1 cellular context compared by ENCODE assay signal in the genomic region with DNA sequence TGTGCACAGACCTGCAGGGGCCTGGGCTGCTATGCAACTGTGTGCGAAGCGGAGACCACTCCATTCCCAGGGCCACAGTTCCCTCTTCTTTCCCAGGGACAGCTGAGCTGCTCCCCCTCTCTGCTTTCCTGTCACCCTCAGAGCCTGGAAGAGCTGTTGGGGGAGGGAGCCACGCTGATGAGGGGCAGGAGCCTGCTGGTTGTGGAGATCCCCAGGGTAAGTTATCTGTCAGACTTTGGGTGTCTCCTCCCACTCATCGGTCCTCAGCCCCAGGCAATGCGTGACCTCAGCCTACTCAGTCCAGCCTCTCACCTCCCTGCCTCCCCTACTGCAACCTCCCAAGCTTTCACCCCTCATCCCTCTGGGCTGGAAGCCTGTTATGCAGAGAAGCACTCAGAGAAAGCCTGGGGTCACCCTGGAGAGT.
A peak's percentile ranks its signal among the peaks of the same experiment; 100 is the strongest.
TF ChIP-seq lines count a peak whose summit lies in the region.

No MANE protein-coding gene starts in this region.

TF ChIP-seq in K562, 482 proteins besides CTCF, POLR2A, EP300 and RAD21 (continued from another document and continues in another):
- TF ChIP-seq, protein P1, sequence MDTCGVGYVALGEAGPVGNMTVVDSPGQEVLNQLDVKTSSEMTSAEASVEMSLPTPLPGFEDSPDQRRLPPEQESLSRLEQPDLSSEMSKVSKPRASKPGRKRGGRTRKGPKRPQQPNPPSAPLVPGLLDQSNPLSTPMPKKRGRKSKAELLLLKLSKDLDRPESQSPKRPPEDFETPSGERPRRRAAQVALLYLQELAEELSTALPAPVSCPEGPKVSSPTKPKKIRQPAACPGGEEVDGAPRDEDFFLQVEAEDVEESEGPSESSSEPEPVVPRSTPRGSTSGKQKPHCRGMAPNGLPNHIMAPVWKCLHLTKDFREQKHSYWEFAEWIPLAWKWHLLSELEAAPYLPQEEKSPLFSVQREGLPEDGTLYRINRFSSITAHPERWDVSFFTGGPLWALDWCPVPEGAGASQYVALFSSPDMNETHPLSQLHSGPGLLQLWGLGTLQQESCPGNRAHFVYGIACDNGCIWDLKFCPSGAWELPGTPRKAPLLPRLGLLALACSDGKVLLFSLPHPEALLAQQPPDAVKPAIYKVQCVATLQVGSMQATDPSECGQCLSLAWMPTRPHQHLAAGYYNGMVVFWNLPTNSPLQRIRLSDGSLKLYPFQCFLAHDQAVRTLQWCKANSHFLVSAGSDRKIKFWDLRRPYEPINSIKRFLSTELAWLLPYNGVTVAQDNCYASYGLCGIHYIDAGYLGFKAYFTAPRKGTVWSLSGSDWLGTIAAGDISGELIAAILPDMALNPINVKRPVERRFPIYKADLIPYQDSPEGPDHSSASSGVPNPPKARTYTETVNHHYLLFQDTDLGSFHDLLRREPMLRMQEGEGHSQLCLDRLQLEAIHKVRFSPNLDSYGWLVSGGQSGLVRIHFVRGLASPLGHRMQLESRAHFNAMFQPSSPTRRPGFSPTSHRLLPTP (IDR thresholded peaks at IDR 0.05; ENCODE audit: borderline replicate concordance, extremely low read depth, insufficient read length), result no peak
- TF ChIP-seq ZNF445 (CRISPR knock-in tag; IDR thresholded peaks at IDR 0.05; ENCODE audit: low read depth) (no peak), CHD4 (IDR thresholded peaks at IDR 0.05; ENCODE audit: insufficient read depth, insufficient replicate concordance, low read depth, low read length, poor library complexity, severe bottlenecking) (no peak), ZNF165 (CRISPR knock-in tag; IDR thresholded peaks at IDR 0.05; ENCODE audit: borderline replicate concordance) (no peak), MAFG (tag; conservative IDR thresholded peaks at IDR 0.05) (no peak), COPS2 (conservative IDR thresholded peaks at IDR 0.05) (no peak), ZNF431 (CRISPR knock-in tag; IDR thresholded peaks at IDR 0.05) (no peak), TEAD4 (IDR thresholded peaks at IDR 0.05; ENCODE audit: low read length) (peak; percentile 61; the same call in 1 of the 2 replicates), TEAD4 (CRISPR knock-in tag; IDR thresholded peaks at IDR 0.05; ENCODE audit: borderline replicate concordance) (no peak), HCFC1 (IDR thresholded peaks at IDR 0.05; ENCODE audit: low read depth, low read length) (no peak), ZBTB17 (CRISPR knock-in tag; IDR thresholded peaks at IDR 0.05) (no peak), CHD2 (IDR thresholded peaks at IDR 0.05; ENCODE audit: low read depth, low read length) (no peak; the same call in 1 of the 2 replicates), POLR3A (IDR thresholded peaks at IDR 0.05; ENCODE audit: borderline replicate concordance, extremely low read depth, insufficient read depth, insufficient read length) (no peak), ZBED1 (IDR thresholded peaks at IDR 0.05) (no peak), PRPF4 (IDR thresholded peaks at IDR 0.05; ENCODE audit: insufficient read depth, low read depth, low read length, poor library complexity, severe bottlenecking) (no peak), NFE2L1 (tag; IDR thresholded peaks at IDR 0.05; ENCODE audit: borderline replicate concordance, low read depth) (no peak), PURB (CRISPR knock-in tag; IDR thresholded peaks at IDR 0.05; ENCODE audit: low read depth) (no peak), GATAD2A (IDR thresholded peaks at IDR 0.05) (0 out of 2 replicates have a peak, but pooled peaks have one; percentile 42), NELFE (IDR thresholded peaks at IDR 0.05; ENCODE audit: insufficient read depth, insufficient read length) (no peak), TARDBP (IDR thresholded peaks at IDR 0.05) (no peak), JUND (IDR thresholded peaks at IDR 0.05; ENCODE audit: borderline replicate concordance, low read depth, low read length) (peak; percentile 86), JUND (tag; IDR thresholded peaks at IDR 0.05; ENCODE audit: borderline replicate concordance, low read depth, low read length) (peak; percentile 86; the same call in 1 of the 3 replicates), TAF15 (IDR thresholded peaks at IDR 0.05; ENCODE audit: low read depth, low read length) (no peak), ZNF584 (CRISPR knock-in tag; IDR thresholded peaks at IDR 0.05; ENCODE audit: low read depth) (no peak), SPI1 (IDR thresholded peaks at IDR 0.05; ENCODE audit: borderline replicate concordance, low read depth, low read length) (no peak)
- TF ChIP-seq, protein P2, sequence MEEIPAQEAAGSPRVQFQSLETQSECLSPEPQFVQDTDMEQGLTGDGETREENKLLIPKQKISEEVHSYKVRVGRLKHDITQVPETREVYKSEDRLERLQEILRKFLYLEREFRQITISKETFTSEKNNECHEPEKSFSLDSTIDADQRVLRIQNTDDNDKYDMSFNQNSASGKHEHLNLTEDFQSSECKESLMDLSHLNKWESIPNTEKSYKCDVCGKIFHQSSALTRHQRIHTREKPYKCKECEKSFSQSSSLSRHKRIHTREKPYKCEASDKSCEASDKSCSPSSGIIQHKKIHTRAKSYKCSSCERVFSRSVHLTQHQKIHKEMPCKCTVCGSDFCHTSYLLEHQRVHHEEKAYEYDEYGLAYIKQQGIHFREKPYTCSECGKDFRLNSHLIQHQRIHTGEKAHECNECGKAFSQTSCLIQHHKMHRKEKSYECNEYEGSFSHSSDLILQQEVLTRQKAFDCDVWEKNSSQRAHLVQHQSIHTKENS (CRISPR knock-in tag; IDR thresholded peaks at IDR 0.05), result no peak
- TF ChIP-seq, protein P3, sequence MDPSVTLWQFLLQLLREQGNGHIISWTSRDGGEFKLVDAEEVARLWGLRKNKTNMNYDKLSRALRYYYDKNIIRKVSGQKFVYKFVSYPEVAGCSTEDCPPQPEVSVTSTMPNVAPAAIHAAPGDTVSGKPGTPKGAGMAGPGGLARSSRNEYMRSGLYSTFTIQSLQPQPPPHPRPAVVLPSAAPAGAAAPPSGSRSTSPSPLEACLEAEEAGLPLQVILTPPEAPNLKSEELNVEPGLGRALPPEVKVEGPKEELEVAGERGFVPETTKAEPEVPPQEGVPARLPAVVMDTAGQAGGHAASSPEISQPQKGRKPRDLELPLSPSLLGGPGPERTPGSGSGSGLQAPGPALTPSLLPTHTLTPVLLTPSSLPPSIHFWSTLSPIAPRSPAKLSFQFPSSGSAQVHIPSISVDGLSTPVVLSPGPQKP (CRISPR knock-in tag; IDR thresholded peaks at IDR 0.05), result no peak
- TF ChIP-seq, protein P4, sequence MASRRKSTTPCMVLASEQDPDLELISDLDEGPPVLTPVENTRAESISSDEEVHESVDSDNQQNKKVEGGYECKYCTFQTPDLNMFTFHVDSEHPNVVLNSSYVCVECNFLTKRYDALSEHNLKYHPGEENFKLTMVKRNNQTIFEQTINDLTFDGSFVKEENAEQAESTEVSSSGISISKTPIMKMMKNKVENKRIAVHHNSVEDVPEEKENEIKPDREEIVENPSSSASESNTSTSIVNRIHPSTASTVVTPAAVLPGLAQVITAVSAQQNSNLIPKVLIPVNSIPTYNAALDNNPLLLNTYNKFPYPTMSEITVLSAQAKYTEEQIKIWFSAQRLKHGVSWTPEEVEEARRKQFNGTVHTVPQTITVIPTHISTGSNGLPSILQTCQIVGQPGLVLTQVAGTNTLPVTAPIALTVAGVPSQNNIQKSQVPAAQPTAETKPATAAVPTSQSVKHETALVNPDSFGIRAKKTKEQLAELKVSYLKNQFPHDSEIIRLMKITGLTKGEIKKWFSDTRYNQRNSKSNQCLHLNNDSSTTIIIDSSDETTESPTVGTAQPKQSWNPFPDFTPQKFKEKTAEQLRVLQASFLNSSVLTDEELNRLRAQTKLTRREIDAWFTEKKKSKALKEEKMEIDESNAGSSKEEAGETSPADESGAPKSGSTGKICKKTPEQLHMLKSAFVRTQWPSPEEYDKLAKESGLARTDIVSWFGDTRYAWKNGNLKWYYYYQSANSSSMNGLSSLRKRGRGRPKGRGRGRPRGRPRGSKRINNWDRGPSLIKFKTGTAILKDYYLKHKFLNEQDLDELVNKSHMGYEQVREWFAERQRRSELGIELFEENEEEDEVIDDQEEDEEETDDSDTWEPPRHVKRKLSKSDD (conservative IDR thresholded peaks at IDR 0.05; ENCODE audit: low read length), result no peak
- TF ChIP-seq, protein P5, sequence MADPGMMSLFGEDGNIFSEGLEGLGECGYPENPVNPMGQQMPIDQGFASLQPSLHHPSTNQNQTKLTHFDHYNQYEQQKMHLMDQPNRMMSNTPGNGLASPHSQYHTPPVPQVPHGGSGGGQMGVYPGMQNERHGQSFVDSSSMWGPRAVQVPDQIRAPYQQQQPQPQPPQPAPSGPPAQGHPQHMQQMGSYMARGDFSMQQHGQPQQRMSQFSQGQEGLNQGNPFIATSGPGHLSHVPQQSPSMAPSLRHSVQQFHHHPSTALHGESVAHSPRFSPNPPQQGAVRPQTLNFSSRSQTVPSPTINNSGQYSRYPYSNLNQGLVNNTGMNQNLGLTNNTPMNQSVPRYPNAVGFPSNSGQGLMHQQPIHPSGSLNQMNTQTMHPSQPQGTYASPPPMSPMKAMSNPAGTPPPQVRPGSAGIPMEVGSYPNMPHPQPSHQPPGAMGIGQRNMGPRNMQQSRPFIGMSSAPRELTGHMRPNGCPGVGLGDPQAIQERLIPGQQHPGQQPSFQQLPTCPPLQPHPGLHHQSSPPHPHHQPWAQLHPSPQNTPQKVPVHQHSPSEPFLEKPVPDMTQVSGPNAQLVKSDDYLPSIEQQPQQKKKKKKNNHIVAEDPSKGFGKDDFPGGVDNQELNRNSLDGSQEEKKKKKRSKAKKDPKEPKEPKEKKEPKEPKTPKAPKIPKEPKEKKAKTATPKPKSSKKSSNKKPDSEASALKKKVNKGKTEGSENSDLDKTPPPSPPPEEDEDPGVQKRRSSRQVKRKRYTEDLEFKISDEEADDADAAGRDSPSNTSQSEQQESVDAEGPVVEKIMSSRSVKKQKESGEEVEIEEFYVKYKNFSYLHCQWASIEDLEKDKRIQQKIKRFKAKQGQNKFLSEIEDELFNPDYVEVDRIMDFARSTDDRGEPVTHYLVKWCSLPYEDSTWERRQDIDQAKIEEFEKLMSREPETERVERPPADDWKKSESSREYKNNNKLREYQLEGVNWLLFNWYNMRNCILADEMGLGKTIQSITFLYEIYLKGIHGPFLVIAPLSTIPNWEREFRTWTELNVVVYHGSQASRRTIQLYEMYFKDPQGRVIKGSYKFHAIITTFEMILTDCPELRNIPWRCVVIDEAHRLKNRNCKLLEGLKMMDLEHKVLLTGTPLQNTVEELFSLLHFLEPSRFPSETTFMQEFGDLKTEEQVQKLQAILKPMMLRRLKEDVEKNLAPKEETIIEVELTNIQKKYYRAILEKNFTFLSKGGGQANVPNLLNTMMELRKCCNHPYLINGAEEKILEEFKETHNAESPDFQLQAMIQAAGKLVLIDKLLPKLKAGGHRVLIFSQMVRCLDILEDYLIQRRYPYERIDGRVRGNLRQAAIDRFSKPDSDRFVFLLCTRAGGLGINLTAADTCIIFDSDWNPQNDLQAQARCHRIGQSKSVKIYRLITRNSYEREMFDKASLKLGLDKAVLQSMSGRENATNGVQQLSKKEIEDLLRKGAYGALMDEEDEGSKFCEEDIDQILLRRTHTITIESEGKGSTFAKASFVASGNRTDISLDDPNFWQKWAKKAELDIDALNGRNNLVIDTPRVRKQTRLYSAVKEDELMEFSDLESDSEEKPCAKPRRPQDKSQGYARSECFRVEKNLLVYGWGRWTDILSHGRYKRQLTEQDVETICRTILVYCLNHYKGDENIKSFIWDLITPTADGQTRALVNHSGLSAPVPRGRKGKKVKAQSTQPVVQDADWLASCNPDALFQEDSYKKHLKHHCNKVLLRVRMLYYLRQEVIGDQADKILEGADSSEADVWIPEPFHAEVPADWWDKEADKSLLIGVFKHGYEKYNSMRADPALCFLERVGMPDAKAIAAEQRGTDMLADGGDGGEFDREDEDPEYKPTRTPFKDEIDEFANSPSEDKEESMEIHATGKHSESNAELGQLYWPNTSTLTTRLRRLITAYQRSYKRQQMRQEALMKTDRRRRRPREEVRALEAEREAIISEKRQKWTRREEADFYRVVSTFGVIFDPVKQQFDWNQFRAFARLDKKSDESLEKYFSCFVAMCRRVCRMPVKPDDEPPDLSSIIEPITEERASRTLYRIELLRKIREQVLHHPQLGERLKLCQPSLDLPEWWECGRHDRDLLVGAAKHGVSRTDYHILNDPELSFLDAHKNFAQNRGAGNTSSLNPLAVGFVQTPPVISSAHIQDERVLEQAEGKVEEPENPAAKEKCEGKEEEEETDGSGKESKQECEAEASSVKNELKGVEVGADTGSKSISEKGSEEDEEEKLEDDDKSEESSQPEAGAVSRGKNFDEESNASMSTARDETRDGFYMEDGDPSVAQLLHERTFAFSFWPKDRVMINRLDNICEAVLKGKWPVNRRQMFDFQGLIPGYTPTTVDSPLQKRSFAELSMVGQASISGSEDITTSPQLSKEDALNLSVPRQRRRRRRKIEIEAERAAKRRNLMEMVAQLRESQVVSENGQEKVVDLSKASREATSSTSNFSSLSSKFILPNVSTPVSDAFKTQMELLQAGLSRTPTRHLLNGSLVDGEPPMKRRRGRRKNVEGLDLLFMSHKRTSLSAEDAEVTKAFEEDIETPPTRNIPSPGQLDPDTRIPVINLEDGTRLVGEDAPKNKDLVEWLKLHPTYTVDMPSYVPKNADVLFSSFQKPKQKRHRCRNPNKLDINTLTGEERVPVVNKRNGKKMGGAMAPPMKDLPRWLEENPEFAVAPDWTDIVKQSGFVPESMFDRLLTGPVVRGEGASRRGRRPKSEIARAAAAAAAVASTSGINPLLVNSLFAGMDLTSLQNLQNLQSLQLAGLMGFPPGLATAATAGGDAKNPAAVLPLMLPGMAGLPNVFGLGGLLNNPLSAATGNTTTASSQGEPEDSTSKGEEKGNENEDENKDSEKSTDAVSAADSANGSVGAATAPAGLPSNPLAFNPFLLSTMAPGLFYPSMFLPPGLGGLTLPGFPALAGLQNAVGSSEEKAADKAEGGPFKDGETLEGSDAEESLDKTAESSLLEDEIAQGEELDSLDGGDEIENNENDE (IDR thresholded peaks at IDR 0.05; ENCODE audit: low read depth, low read length), result peak; percentile 21
- TF ChIP-seq, protein P6, sequence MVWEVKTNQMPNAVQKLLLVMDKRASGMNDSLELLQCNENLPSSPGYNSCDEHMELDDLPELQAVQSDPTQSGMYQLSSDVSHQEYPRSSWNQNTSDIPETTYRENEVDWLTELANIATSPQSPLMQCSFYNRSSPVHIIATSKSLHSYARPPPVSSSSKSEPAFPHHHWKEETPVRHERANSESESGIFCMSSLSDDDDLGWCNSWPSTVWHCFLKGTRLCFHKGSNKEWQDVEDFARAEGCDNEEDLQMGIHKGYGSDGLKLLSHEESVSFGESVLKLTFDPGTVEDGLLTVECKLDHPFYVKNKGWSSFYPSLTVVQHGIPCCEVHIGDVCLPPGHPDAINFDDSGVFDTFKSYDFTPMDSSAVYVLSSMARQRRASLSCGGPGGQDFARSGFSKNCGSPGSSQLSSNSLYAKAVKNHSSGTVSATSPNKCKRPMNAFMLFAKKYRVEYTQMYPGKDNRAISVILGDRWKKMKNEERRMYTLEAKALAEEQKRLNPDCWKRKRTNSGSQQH (CRISPR knock-in tag; IDR thresholded peaks at IDR 0.05), result no peak
- TF ChIP-seq, protein P7, sequence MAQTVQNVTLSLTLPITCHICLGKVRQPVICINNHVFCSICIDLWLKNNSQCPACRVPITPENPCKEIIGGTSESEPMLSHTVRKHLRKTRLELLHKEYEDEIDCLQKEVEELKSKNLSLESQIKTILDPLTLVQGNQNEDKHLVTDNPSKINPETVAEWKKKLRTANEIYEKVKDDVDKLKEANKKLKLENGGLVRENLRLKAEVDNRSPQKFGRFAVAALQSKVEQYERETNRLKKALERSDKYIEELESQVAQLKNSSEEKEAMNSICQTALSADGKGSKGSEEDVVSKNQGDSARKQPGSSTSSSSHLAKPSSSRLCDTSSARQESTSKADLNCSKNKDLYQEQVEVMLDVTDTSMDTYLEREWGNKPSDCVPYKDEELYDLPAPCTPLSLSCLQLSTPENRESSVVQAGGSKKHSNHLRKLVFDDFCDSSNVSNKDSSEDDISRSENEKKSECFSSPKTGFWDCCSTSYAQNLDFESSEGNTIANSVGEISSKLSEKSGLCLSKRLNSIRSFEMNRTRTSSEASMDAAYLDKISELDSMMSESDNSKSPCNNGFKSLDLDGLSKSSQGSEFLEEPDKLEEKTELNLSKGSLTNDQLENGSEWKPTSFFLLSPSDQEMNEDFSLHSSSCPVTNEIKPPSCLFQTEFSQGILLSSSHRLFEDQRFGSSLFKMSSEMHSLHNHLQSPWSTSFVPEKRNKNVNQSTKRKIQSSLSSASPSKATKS (CRISPR knock-in tag; IDR thresholded peaks at IDR 0.05), result no peak
